8 cellular contexts compared by ENCODE assay signal in genomic region chr11:46382644-46383403, GRCh38. TPM values are rescaled to one million over a fixed set of nuclear protein-coding genes. Genes with fewer than 3 reads are reported as not detected.
DNase-seq lines count a peak whose midpoint lies in the region; ATAC-seq and TF ChIP-seq lines count a peak whose summit lies in the region.

No MANE protein-coding gene starts in this region.

- H3K9me3 Mint-ChIP-seq in CD4-positive, alpha-beta T cell = no peaks in the 10 kb centered on the region

- peaks cover 38% of the 10 kb centered on the region for H3K27me3 ChIP-seq in CD4-positive, alpha-beta T cell (ENCODE audit: control insufficient read depth, insufficient read depth, low read length)
- peaks cover 15% of the 10 kb centered on the region for H3K27me3 ChIP-seq in HUES48 (ENCODE audit: control insufficient read depth, insufficient read depth, low read length)
- peaks cover 21% of the 10 kb centered on the region for H3K27me3 ChIP-seq in iPS-20b (ENCODE audit: insufficient read depth, low read length)
- H3K27me3 ChIP-seq in subcutaneous abdominal adipose tissue (ENCODE audit: control insufficient read depth in 5 of 5, insufficient read depth in 4 of 5, low read length in 5 of 5) = peaks cover 9 to 35% (median 23%) of the 10 kb centered on the region in 5 donors

- no peak for TF ChIP-seq CTCF in CD4-positive, alpha-beta T cell (IDR thresholded peaks at IDR 0.05)
- peak; percentile 56 for TF ChIP-seq CTCF in VCaP (conservative IDR thresholded peaks at IDR 0.05)

- no peaks in the 10 kb centered on the region for H3K9me3 ChIP-seq in CD4-positive, alpha-beta T cell (ENCODE audit: control insufficient read depth, low read length)
- no peaks in the 10 kb centered on the region for H3K9me3 ChIP-seq in HUES48 (ENCODE audit: control insufficient read depth, insufficient read depth, low read length)
- no peaks in the 10 kb centered on the region for H3K9me3 ChIP-seq in iPS-20b (ENCODE audit: insufficient read depth, low read depth, low read length)
- no peaks in the 10 kb centered on the region for H3K9me3 ChIP-seq in subcutaneous abdominal adipose tissue (ENCODE audit: control insufficient read depth in 5 of 5, low read length in 5 of 5)

- CTCF ChIA-PET in CD4-positive, alpha-beta T cell (lab: Charles Lee) = no interaction called here

- POLR2A ChIA-PET in CD4-positive, alpha-beta T cell (lab: Charles Lee) = interaction anchor here (0.8 to 1.1 kb wide), 2 partner anchors 10 to 73 kb away, joined by 3 read pairs; no protein-coding TSS in a partner anchor

- no peak for DNase-seq in CD4-positive, alpha-beta T cell
- DNase-seq in posterior vena cava (ENCODE audit: low spot score) (no peak), putamen (ENCODE audit: low spot score) (no peak)

- H3K4me1 Mint-ChIP-seq in CD4-positive, alpha-beta T cell (ENCODE audit: low read depth) = peaks cover 5% of the 10 kb centered on the region

- H3K4me3 Mint-ChIP-seq in CD4-positive, alpha-beta T cell = peak overlapping the region; percentile 76

- ATAC-seq in CD4-positive, alpha-beta T cell (ENCODE audit: poor library complexity) = no peak
- no peak for ATAC-seq in HG03095 (IDR thresholded peaks at IDR 0.05; ENCODE audit: unreplicated experiment)

- intact Hi-C loops in CD4-positive, alpha-beta T cell (cut with DNase I, micrococcal nuclease) = no loop called here
- intact Hi-C loops in posterior vena cava (cut with DNase I) = no loop called here

- H3K9ac ChIP-seq in HUES48 (ENCODE audit: low read depth, low read length) (peak overlapping the region; percentile 83; the same call in 1 of the 2 replicates), iPS-20b (ENCODE audit: low read depth, low read length) (peak overlapping the region; percentile 96; the same call in 1 of the 2 replicates), subcutaneous abdominal adipose tissue (ENCODE audit: low read length in 5 of 5) (no peak overlapping the region)

- H3K4me3 ChIP-seq in HUES48 (ENCODE audit: low read depth, low read length) = peak overlapping the region; percentile 92
- peak overlapping the region; percentile 87 for H3K4me3 ChIP-seq in iPS-20b (ENCODE audit: low read length)
- H3K4me3 ChIP-seq in subcutaneous abdominal adipose tissue (ENCODE audit: low read depth in 1 of 5, low read length in 5 of 5) = peak overlapping the region in 4 of 5 donors; percentile 44 to 66 (median 57)

- H3K36me3 ChIP-seq in HUES48 (ENCODE audit: control insufficient read depth, insufficient read depth, low read length) = peaks cover 11% of the 10 kb centered on the region; the same call in 1 of the 2 replicates
- peaks cover 13% of the 10 kb centered on the region for H3K36me3 ChIP-seq in iPS-20b (ENCODE audit: insufficient read depth, low read depth, low read length)
- H3K36me3 ChIP-seq in subcutaneous abdominal adipose tissue (ENCODE audit: control insufficient read depth in 5 of 5, insufficient read depth in 5 of 5, low read length in 5 of 5) = peaks cover 0 to 10% (median 9%) of the 10 kb centered on the region in 5 donors

- H3K27me3 Mint-ChIP-seq in CD4-positive, alpha-beta T cell = peaks cover 39% of the 10 kb centered on the region

- H3K36me3 Mint-ChIP-seq in CD4-positive, alpha-beta T cell (ENCODE audit: low read depth) = peaks cover 7% of the 10 kb centered on the region

- peaks cover 13% of the 10 kb centered on the region for H3K4me1 ChIP-seq in HUES48 (ENCODE audit: control insufficient read depth, insufficient read depth, low read length)
- H3K4me1 ChIP-seq in iPS-20b (ENCODE audit: insufficient read depth, low read length) = peaks cover 3% of the 10 kb centered on the region; the same call in 1 of the 2 replicates
- H3K4me1 ChIP-seq in subcutaneous abdominal adipose tissue (ENCODE audit: control insufficient read depth in 5 of 5, insufficient read depth in 5 of 5, low read length in 5 of 5) = peaks cover 0 to 24% (median 17%) of the 10 kb centered on the region in 5 donors

- H3K27ac ChIP-seq in CD4-positive, alpha-beta T cell (ENCODE audit: low read depth, low read length) = no peak overlapping the region
- H3K27ac ChIP-seq in HUES48 (ENCODE audit: low read depth, low read length) = peak overlapping the region; percentile 97
- peak overlapping the region; percentile 92 for H3K27ac ChIP-seq in VCaP
- no peak overlapping the region for H3K27ac ChIP-seq in iPS-20b (ENCODE audit: low read length)
- no peak overlapping the region for H3K27ac ChIP-seq in subcutaneous abdominal adipose tissue (ENCODE audit: low read depth, low read length)

- no peak overlapping the region for H3K27ac Mint-ChIP-seq in CD4-positive, alpha-beta T cell

RNA-seq across cellular contexts. Expression of gene MDK, which starts 1.4 kb away (rescaled TPM):
- total RNA-seq in CD4-positive, alpha-beta T cell = 1 to 10 TPM; 5.5 to 6.5 TPM
- 10 to 100 TPM; 16.6 to 28.9 TPM for total RNA-seq in posterior vena cava

RNA-seq across cellular contexts. Expression of gene CHRM4, which starts 8.8 kb away (rescaled TPM):
- 1 to 10 TPM; 3.2 to 3.7 TPM for total RNA-seq in CD4-positive, alpha-beta T cell
- not detected for total RNA-seq in posterior vena cava

RNA-seq across cellular contexts. Expression of gene DGKZ, which starts 35.6 kb away (rescaled TPM):
- 100 to 1,000 TPM; 159 to 166 TPM for total RNA-seq in CD4-positive, alpha-beta T cell
- 10 to 100 TPM; 38.5 to 41.2 TPM for total RNA-seq in posterior vena cava

Comparison
In these comparisons a context has a peak if more than half of its experiments do, and no peak if none do; other contexts are left out.
1. H3K27ac ChIP-seq: peak in HUES48 (single experiment) and VCaP (single experiment); none in CD4-positive, alpha-beta T cell (single experiment), iPS-20b (single experiment) and subcutaneous abdominal adipose tissue (single experiment).
2. H3K9ac ChIP-seq: peak in HUES48 (single experiment) and iPS-20b (single experiment); none in subcutaneous abdominal adipose tissue (0 of 5).
3. Peak in every context shown above with its lines, with median percentiles within 50 percentile points of each other: H3K4me3 ChIP-seq.